ENCODE assay signal across 8 cellular contexts in the genomic region with DNA sequence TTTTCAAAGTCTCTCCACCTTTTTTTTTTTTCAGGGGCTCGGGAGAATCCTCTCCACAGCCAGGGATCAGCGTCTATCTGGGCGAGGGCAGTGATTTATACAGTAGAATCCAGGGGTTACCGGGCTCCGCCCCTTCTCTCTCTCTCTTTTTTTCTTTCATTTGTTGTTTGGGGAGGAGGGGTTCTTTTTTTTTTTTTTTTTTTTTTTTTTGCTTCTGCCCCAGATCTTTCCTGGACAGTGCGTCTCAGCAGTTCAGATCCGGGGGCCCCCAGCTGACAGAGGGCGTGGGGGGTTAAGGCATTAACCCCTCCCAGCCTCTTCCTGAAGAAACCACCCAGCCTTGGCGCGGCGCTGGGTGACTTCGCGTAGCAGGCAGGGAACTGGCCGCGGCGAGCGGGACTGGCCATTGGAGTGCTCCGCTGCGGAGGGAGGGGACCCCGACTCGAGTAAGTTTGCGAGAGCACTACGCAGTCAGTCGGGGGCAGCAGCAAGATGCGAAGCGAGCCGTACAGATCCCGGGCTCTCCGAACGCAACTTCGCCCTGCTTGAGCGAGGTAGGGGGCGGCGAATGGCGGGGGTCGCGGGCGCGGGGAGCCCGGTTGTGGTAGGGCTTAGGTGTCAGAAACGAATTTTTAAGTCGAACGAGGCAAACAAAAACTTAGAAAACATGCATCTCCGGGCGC. TPM values are rescaled to one million over a fixed set of nuclear protein-coding genes. Genes with fewer than 3 reads are reported as not detected.
A peak's percentile ranks its signal among the peaks of the same experiment; 100 is the strongest.
DNase-seq lines count a peak whose midpoint lies in the region; ATAC-seq and TF ChIP-seq lines count a peak whose summit lies in the region.

A gene (plus strand): TSS at position 474 of the 683 bp plus-strand sequence. CDS start 1,966 bp downstream, outside the sequence.

- no peaks in the 10 kb centered on the region for H3K9me3 ChIP-seq in DND-41 (ENCODE audit: insufficient read depth, low read length, severe bottlenecking)

- peaks cover 48% of the 10 kb centered on the region for H3K4me1 Mint-ChIP-seq in memory B cell

- no peaks in the 10 kb centered on the region for H3K27me3 Mint-ChIP-seq in memory B cell

- no peaks in the 10 kb centered on the region for H3K79me2 ChIP-seq in DND-41 (ENCODE audit: insufficient read depth, low read length)

- peak within 1 kb of the TSS; percentile 95 for H3K27ac Mint-ChIP-seq in memory B cell

- peak within 1 kb of the TSS; percentile 45 to 65 for H3K4me3 ChIP-seq in DND-41 (ENCODE audit: low read depth in 1 of 2, low read length in 2 of 2)

- peak within 1 kb of the TSS; percentile 95 for H3K4me3 Mint-ChIP-seq in memory B cell

- peak within 1 kb of the TSS; percentile 70 for H2AFZ ChIP-seq in DND-41 (ENCODE audit: low read depth, low read length)

- H3K27me3 ChIP-seq in DND-41 (ENCODE audit: insufficient read depth, low read length, poor library complexity) = peaks cover 11% of the 10 kb centered on the region

- H3K36me3 Mint-ChIP-seq in memory B cell = peaks cover 21% of the 10 kb centered on the region

- peak within 1 kb of the TSS; percentile 58; the same call in 1 of the 2 replicates for H3K27ac ChIP-seq in DND-41 (ENCODE audit: low read length)

- H3K4me1 ChIP-seq in DND-41 (ENCODE audit: insufficient read depth, low read length) = peaks cover 34% of the 10 kb centered on the region

- peak within 1 kb of the TSS; percentile 58 for H3K9ac ChIP-seq in DND-41 (ENCODE audit: low read depth, low read length)

- no peaks in the 10 kb centered on the region for H4K20me1 ChIP-seq in DND-41 (ENCODE audit: insufficient read depth, low read length)

- ATAC-seq in DND-41 (ENCODE audit: insufficient read depth, low read depth) = peak; percentile 53
- peak; percentile 8 for ATAC-seq in GM21786 (IDR thresholded peaks at IDR 0.05; ENCODE audit: unreplicated experiment)
- peak; percentile 39 for ATAC-seq in memory B cell (ENCODE audit: low read depth)

- H3K4me2 ChIP-seq in DND-41 (ENCODE audit: insufficient read depth, low read length) = peak within 1 kb of the TSS; percentile 84

- peaks cover 5% of the 10 kb centered on the region; the same call in 1 of the 2 replicates for H3K36me3 ChIP-seq in DND-41 (ENCODE audit: insufficient read depth, low read length)

- DNase-seq in DND-41 (peak; percentile 47), M059J (ENCODE audit: low read depth) (peak; percentile 62), memory B cell (ENCODE audit: low spot score in 2 of 2) (peak; percentile 26 to 61), DMS79 treated with DMSO at 0.1 percent for 48 hours (lab: John Stamatoyannopoulos, UW) (no peak)
- DNase-seq in activated CD8-positive, alpha-beta memory T cell treated with anti-CD3 and anti-CD28 coated beads for 1 hour (ENCODE audit: extremely low read depth in 1 of 2, low read depth in 1 of 2) = peak; percentile 51 to 54
- peak; percentile 60 for DNase-seq in effector CD8-positive, alpha-beta T cell (lab: John Stamatoyannopoulos, UW)
- peak; percentile 38 for DNase-seq in stimulated activated CD8-positive, alpha-beta memory T cell treated with anti-CD3 and anti-CD28 coated beads, Interleukin-12 subunit alpha, Interleukin-12 subunit beta, amount 100 ng/mL, for 4 hours (ENCODE audit: low read depth)

- TF ChIP-seq CTCF in DND-41 (IDR thresholded peaks at IDR 0.05; ENCODE audit: borderline replicate concordance, extremely low read depth, low read length, poor library complexity, severe bottlenecking) = no peak

- H3K9me3 Mint-ChIP-seq in memory B cell = peaks cover 3% of the 10 kb centered on the region

RNA-seq across cellular contexts. Expression of the gene that starts here (rescaled TPM):
- total RNA-seq in M059J (2014; rRNA removed; shearing (Covaris generic)) = 6.8 and 6.9 TPM in 2 replicates
